ENCODE assay signal across 1 cellular context in the genomic region with DNA sequence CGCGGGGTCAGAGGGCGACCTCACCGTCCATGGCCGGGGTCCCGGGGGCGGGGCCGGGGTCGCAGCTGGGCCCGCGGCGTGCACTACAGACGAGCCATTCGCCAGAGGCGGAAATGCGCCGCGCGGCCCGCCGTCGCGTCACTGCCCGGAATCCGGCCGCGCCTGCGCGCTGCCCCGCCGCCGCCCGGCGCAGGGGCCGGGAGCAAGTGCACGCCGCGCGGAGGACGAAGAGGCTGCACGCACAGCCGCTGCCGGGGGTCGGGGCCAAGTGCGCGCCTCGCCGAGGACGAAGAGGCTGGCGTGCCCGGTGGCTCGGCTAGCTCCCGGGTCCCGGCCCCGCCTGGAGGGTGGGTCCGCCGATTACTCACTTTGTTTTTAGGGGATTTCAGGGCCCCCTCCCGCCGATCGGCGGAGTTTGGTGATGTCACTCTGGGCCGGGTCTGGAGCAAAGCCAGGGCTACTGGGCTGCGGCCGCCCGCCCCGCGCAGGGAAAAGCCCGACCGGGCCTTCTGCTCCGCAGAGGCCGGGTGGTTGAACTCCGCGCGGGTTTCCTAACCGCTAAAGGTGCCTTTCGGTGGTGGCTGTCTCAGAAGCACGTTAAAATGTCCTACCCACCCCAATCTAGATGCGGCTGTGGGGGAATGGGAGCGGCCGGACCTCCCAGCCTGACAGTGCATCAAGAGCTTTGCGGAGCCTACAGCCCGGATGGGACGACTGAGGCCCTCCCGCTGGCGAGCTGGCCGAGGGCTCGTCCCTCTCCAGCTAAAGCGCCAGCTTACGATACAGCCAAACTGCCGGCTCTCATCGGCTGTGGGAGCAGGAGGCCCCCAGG.
TF ChIP-seq lines count a peak whose summit lies in the region.

A gene (minus strand): TSS at position 115 of the 832 bp plus-strand sequence. CDS start 84 bp downstream, at position 31.

TF ChIP-seq in K562, 482 proteins besides CTCF, POLR2A, EP300 and RAD21 (continued from another document and continues in another):
- TF ChIP-seq, protein P1, sequence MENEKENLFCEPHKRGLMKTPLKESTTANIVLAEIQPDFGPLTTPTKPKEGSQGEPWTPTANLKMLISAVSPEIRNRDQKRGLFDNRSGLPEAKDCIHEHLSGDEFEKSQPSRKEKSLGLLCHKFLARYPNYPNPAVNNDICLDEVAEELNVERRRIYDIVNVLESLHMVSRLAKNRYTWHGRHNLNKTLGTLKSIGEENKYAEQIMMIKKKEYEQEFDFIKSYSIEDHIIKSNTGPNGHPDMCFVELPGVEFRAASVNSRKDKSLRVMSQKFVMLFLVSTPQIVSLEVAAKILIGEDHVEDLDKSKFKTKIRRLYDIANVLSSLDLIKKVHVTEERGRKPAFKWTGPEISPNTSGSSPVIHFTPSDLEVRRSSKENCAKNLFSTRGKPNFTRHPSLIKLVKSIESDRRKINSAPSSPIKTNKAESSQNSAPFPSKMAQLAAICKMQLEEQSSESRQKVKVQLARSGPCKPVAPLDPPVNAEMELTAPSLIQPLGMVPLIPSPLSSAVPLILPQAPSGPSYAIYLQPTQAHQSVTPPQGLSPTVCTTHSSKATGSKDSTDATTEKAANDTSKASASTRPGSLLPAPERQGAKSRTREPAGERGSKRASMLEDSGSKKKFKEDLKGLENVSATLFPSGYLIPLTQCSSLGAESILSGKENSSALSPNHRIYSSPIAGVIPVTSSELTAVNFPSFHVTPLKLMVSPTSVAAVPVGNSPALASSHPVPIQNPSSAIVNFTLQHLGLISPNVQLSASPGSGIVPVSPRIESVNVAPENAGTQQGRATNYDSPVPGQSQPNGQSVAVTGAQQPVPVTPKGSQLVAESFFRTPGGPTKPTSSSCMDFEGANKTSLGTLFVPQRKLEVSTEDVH (IDR thresholded peaks at IDR 0.05; ENCODE audit: low read depth, partially characterized antibody) = peak; percentile 42
- TF ChIP-seq NFIX (CRISPR knock-in tag; IDR thresholded peaks at IDR 0.05; ENCODE audit: low read depth) (peak; percentile 50; the same call in 1 of the 2 replicates), TAF1 (IDR thresholded peaks at IDR 0.05; ENCODE audit: control insufficient read depth, extremely low read depth, insufficient read depth, low read length, severe bottlenecking) (peak; percentile 47), KDM5B (IDR thresholded peaks at IDR 0.05; ENCODE audit: insufficient replicate concordance, low read depth, low read length) (peak; percentile 83), NCOA2 (IDR thresholded peaks at IDR 0.05; ENCODE audit: partially characterized antibody in 2 of 2) (peak in 1 of 2 experiments; percentile 98), ZFPM2 (CRISPR knock-in tag; IDR thresholded peaks at IDR 0.05) (no peak), RB1 (IDR thresholded peaks at IDR 0.05; ENCODE audit: low read depth) (peak; percentile 72; the same call in 1 of the 2 replicates), SIN3A (IDR thresholded peaks at IDR 0.05; ENCODE audit: borderline replicate concordance in 2 of 2, control insufficient read depth in 1 of 2, low read depth in 2 of 2, low read length in 2 of 2) (peak in 1 of 2 experiments; percentile 79; a peak in 2 of 4 replicates), ZNF12 (CRISPR knock-in tag; IDR thresholded peaks at IDR 0.05) (no peak), POLR3G (IDR thresholded peaks at IDR 0.05; ENCODE audit: extremely low read depth, insufficient read length, insufficient replicate concordance) (no peak), HEY1 (CRISPR knock-in tag; IDR thresholded peaks at IDR 0.05; ENCODE audit: borderline replicate concordance) (no peak), STAT5B (CRISPR knock-in tag; IDR thresholded peaks at IDR 0.05) (no peak), SRF (CRISPR knock-in tag; IDR thresholded peaks at IDR 0.05) (0 out of 4 replicates have a peak, but pooled peaks of 1 of the 2 experiments have one; percentile 40), RBBP5 (IDR thresholded peaks at IDR 0.05; ENCODE audit: borderline replicate concordance, insufficient read depth, low read length, poor library complexity, severe bottlenecking) (peak; percentile 9), ELF4 (CRISPR knock-in tag; IDR thresholded peaks at IDR 0.05) (0 out of 2 replicates have a peak, but pooled peaks have one; percentile 48), SAFB (IDR thresholded peaks at IDR 0.05; ENCODE audit: borderline replicate concordance, low read depth, low read length) (no peak), ZNF263 (CRISPR knock-in tag; IDR thresholded peaks at IDR 0.05; ENCODE audit: borderline replicate concordance) (peak; percentile 5; the same call in 1 of the 2 replicates), MTA1 (IDR thresholded peaks at IDR 0.05; ENCODE audit: borderline replicate concordance) (no peak), MTA3 (IDR thresholded peaks at IDR 0.05; ENCODE audit: borderline replicate concordance) (peak; percentile 49; the same call in 1 of the 2 replicates), GATAD2B (IDR thresholded peaks at IDR 0.05; ENCODE audit: borderline replicate concordance) (peak; percentile 62), TCF7 (IDR thresholded peaks at IDR 0.05; ENCODE audit: borderline replicate concordance) (no peak), ZNF668 (CRISPR knock-in tag; IDR thresholded peaks at IDR 0.05) (no peak), DMBX1 (CRISPR knock-in tag; IDR thresholded peaks at IDR 0.05; ENCODE audit: borderline replicate concordance) (no peak), ZNF217 (CRISPR knock-in tag; IDR thresholded peaks at IDR 0.05) (no peak), TRIM24 (IDR thresholded peaks at IDR 0.05) (no peak), FOXM1 (IDR thresholded peaks at IDR 0.05; ENCODE audit: low read depth) (no peak), FOXM1 (CRISPR knock-in tag; IDR thresholded peaks at IDR 0.05; ENCODE audit: low read depth) (no peak), POLR2H (tag; IDR thresholded peaks at IDR 0.05; ENCODE audit: low read depth) (peak; percentile 76), ZBTB1 (CRISPR knock-in tag; IDR thresholded peaks at IDR 0.05; ENCODE audit: borderline replicate concordance, low read depth) (no peak; the same call in 1 of the 2 replicates), RCOR1 (IDR thresholded peaks at IDR 0.05; ENCODE audit: borderline replicate concordance in 1 of 2, low read depth in 2 of 2, low read length in 2 of 2) (peak in 1 of 2 experiments; percentile 11; a peak in 1 of 4 replicates), RUNX1 (IDR thresholded peaks at IDR 0.05; ENCODE audit: low read depth) (no peak), CEBPG (CRISPR knock-in tag; IDR thresholded peaks at IDR 0.05) (0 out of 2 replicates have a peak, but pooled peaks have one; percentile 12), CEBPG (tag; conservative IDR thresholded peaks at IDR 0.05 in 1 of 2, IDR thresholded peaks at IDR 0.05 in 1 of 2) (no peak), TBL1XR1 (IDR thresholded peaks at IDR 0.05; ENCODE audit: low read length in 2 of 2) (peak in 1 of 2 experiments; percentile 22; a peak in 1 of 4 replicates), BRD9 (IDR thresholded peaks at IDR 0.05; ENCODE audit: low read depth, partially characterized antibody) (peak; percentile 45), GABPA (tag; conservative IDR thresholded peaks at IDR 0.05; ENCODE audit: low read depth) (peak; percentile 84), ATF1 (CRISPR knock-in tag; IDR thresholded peaks at IDR 0.05) (no peak), ATF1 (tag; IDR thresholded peaks at IDR 0.05) (peak; percentile 91), TAF7 (tag; IDR thresholded peaks at IDR 0.05) (0 out of 2 replicates have a peak, but pooled peaks have one; percentile 55)
- TF ChIP-seq, protein P2, sequence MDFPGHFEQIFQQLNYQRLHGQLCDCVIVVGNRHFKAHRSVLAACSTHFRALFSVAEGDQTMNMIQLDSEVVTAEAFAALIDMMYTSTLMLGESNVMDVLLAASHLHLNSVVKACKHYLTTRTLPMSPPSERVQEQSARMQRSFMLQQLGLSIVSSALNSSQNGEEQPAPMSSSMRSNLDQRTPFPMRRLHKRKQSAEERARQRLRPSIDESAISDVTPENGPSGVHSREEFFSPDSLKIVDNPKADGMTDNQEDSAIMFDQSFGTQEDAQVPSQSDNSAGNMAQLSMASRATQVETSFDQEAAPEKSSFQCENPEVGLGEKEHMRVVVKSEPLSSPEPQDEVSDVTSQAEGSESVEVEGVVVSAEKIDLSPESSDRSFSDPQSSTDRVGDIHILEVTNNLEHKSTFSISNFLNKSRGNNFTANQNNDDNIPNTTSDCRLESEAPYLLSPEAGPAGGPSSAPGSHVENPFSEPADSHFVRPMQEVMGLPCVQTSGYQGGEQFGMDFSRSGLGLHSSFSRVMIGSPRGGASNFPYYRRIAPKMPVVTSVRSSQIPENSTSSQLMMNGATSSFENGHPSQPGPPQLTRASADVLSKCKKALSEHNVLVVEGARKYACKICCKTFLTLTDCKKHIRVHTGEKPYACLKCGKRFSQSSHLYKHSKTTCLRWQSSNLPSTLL (IDR thresholded peaks at IDR 0.05) = no peak
- TF ChIP-seq, protein P3, sequence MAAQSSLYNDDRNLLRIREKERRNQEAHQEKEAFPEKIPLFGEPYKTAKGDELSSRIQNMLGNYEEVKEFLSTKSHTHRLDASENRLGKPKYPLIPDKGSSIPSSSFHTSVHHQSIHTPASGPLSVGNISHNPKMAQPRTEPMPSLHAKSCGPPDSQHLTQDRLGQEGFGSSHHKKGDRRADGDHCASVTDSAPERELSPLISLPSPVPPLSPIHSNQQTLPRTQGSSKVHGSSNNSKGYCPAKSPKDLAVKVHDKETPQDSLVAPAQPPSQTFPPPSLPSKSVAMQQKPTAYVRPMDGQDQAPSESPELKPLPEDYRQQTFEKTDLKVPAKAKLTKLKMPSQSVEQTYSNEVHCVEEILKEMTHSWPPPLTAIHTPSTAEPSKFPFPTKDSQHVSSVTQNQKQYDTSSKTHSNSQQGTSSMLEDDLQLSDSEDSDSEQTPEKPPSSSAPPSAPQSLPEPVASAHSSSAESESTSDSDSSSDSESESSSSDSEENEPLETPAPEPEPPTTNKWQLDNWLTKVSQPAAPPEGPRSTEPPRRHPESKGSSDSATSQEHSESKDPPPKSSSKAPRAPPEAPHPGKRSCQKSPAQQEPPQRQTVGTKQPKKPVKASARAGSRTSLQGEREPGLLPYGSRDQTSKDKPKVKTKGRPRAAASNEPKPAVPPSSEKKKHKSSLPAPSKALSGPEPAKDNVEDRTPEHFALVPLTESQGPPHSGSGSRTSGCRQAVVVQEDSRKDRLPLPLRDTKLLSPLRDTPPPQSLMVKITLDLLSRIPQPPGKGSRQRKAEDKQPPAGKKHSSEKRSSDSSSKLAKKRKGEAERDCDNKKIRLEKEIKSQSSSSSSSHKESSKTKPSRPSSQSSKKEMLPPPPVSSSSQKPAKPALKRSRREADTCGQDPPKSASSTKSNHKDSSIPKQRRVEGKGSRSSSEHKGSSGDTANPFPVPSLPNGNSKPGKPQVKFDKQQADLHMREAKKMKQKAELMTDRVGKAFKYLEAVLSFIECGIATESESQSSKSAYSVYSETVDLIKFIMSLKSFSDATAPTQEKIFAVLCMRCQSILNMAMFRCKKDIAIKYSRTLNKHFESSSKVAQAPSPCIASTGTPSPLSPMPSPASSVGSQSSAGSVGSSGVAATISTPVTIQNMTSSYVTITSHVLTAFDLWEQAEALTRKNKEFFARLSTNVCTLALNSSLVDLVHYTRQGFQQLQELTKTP (IDR thresholded peaks at IDR 0.05; ENCODE audit: low read depth in 1 of 2, partially characterized antibody in 2 of 2) = peak in 1 of 2 experiments; percentile 24
- TF ChIP-seq, protein P4, sequence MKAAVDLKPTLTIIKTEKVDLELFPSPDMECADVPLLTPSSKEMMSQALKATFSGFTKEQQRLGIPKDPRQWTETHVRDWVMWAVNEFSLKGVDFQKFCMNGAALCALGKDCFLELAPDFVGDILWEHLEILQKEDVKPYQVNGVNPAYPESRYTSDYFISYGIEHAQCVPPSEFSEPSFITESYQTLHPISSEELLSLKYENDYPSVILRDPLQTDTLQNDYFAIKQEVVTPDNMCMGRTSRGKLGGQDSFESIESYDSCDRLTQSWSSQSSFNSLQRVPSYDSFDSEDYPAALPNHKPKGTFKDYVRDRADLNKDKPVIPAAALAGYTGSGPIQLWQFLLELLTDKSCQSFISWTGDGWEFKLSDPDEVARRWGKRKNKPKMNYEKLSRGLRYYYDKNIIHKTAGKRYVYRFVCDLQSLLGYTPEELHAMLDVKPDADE (conservative IDR thresholded peaks at IDR 0.05; ENCODE audit: control insufficient read depth, low read depth, low read length) = peak; percentile 72
- TF ChIP-seq, protein P5, sequence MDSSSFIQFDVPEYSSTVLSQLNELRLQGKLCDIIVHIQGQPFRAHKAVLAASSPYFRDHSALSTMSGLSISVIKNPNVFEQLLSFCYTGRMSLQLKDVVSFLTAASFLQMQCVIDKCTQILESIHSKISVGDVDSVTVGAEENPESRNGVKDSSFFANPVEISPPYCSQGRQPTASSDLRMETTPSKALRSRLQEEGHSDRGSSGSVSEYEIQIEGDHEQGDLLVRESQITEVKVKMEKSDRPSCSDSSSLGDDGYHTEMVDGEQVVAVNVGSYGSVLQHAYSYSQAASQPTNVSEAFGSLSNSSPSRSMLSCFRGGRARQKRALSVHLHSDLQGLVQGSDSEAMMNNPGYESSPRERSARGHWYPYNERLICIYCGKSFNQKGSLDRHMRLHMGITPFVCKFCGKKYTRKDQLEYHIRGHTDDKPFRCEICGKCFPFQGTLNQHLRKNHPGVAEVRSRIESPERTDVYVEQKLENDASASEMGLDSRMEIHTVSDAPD (CRISPR knock-in tag; IDR thresholded peaks at IDR 0.05) = no peak
- TF ChIP-seq, protein P6, sequence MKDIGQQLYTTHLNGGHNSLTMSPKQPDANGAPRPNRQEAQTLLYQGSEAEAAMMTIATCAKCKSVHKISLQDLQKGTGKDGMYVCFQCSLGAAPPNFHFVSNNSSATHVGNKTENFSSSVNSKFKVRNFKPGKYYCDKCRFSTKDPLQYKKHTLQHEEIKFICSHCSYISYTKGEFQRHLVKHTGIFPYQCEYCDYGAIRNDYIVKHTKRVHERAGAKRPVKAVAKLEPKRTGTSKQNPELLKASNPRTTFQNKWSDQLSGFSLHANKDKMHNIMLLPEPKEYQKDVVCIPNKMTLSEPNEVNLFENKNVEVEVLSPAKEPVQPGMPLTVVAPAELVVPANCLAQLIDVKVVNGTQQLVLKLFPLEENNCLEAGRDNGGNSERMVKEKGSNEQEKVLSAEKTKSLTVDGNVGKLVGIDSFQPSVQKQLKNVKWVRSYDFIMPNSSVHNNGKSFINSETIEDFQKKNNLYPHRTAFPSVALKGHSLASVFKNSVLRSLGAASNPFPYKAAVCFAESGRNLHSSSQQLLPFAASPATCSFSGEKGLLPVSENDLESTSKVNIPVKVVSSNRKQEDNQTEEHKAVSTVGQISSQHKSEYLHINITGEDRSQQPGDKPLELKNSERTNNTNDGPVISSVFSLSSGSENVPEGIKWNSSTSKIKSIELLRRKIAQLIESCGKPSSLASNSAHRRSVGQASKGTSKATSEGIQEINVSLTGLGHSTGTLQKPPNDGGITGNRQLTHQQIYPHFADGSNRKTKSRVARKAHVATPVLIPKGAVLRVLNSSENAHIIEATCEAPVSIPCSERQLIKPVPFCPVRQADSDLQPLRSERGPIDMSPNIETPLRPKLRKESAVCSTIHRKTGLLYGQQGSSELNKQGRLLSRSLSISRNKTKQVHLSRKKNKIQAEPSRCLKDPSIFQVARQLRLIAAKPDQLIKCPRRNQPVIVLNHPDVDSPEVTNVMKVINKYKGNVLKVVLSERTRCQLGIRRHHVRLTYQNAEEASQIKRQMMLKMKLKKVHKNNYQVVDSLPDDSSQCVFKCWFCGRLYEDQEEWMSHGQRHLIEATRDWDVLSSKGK (CRISPR knock-in tag; IDR thresholded peaks at IDR 0.05) = no peak
- TF ChIP-seq, protein P7, sequence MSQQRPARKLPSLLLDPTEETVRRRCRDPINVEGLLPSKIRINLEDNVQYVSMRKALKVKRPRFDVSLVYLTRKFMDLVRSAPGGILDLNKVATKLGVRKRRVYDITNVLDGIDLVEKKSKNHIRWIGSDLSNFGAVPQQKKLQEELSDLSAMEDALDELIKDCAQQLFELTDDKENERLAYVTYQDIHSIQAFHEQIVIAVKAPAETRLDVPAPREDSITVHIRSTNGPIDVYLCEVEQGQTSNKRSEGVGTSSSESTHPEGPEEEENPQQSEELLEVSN (IDR thresholded peaks at IDR 0.05; ENCODE audit: borderline replicate concordance in 1 of 2, extremely low read depth in 1 of 2, insufficient read depth in 1 of 2, insufficient read length in 1 of 2, low read depth in 1 of 2, low read length in 1 of 2, poor library complexity in 1 of 2, severe bottlenecking in 1 of 2) = peak; percentile 2 to 23
